In genomic region chr1:15803380-15803779, GRCh38 we compare ENCODE assay signal across 8 cellular contexts. TPM values are rescaled to one million over a fixed set of nuclear protein-coding genes. Genes with fewer than 3 reads are reported as not detected.
DNase-seq lines count a peak whose midpoint lies in the region; ATAC-seq, FAIRE-seq and TF ChIP-seq lines count a peak whose summit lies in the region.

No MANE protein-coding gene starts in this region.

- peaks cover 50% of the 10 kb centered on the region for H3K4me1 Mint-ChIP-seq in nephron progenitor cell

- intact Hi-C loops in K562 (cut with micrococcal nuclease), result loop anchor here (2.0 kb wide), 1 partner anchor 149 kb away; no protein-coding TSS in a partner anchor

- H3K4me2 ChIP-seq in K562 (ENCODE audit: insufficient read depth, low read length), result no peak overlapping the region

- POLR2A ChIA-PET in K562 (lab: Yijun Ruan, JAX), result interaction anchor here (0.7 to 1.4 kb wide), 4 partner anchors 10 to 83 kb away, joined by 3 to 4 read pairs (median 3); no protein-coding TSS in a partner anchor

- no peak for TF ChIP-seq POLR2A in K562 (conservative IDR thresholded peaks at IDR 0.05)

- ATAC-seq in K562 (peak; percentile 70), GM18907 (IDR thresholded peaks at IDR 0.05; ENCODE audit: unreplicated experiment) (no peak), HG03159 (IDR thresholded peaks at IDR 0.05; ENCODE audit: unreplicated experiment) (no peak), HG03457 (IDR thresholded peaks at IDR 0.05; ENCODE audit: unreplicated experiment) (no peak)

- H3K9me3 Mint-ChIP-seq in nephron progenitor cell, result no peaks in the 10 kb centered on the region

- no peaks in the 10 kb centered on the region for H3K27me3 ChIP-seq in K562 (ENCODE audit: control insufficient read depth in 2 of 2, insufficient read depth in 2 of 2, low read length in 2 of 2)

- H3K4me3 Mint-ChIP-seq in nephron progenitor cell, result no peak overlapping the region

- TF ChIP-seq RAD21 in K562 (CRISPR knock-in tag; conservative IDR thresholded peaks at IDR 0.05 in 1 of 2, IDR thresholded peaks at IDR 0.05 in 1 of 2), result peak; percentile 12 to 66; a peak in 2 of 4 replicates

- no peaks in the 10 kb centered on the region for H3K9me3 ChIP-seq in K562 (replicated peaks; ENCODE audit: control insufficient read depth, insufficient read depth, low read depth, low read length)

- H3K36me3 Mint-ChIP-seq in nephron progenitor cell (ENCODE audit: low read depth), result peaks cover 4% of the 10 kb centered on the region

- WGBS in K562 (ENCODE audit: insufficient coverage, low coverage, missing lambda C conversion rate), result 21% methylated on average over 4 of the region's 4 CpGs

- peaks cover 7% of the 10 kb centered on the region for H3K27me3 Mint-ChIP-seq in nephron progenitor cell (ENCODE audit: low read depth, poor library complexity)

- no peaks in the 10 kb centered on the region for H3K9me1 ChIP-seq in K562 (ENCODE audit: control insufficient read depth, insufficient read depth, low read length)

- peak; percentile 61 for FAIRE-seq in K562 (lab: Jason Lieb, UNC)

- H3K79me2 ChIP-seq in K562 (ENCODE audit: control insufficient read depth, insufficient read depth, low read length), result no peaks in the 10 kb centered on the region

- no peaks in the 10 kb centered on the region for H3K36me3 ChIP-seq in K562 (ENCODE audit: control insufficient read depth, insufficient read depth, low read length)

- H2AFZ ChIP-seq in K562 (ENCODE audit: low read depth, low read length), result no peak overlapping the region

- no peak overlapping the region for H3K27ac ChIP-seq in K562 (ENCODE audit: extremely low read depth, low read depth, low read length)

- H3K4me3 ChIP-seq in K562, result no peak overlapping the region

- H3K27ac Mint-ChIP-seq in nephron progenitor cell, result no peak overlapping the region

- H3K9ac ChIP-seq in K562 (ENCODE audit: insufficient read depth in 1 of 2, low read depth in 2 of 2, low read length in 2 of 2), result no peak overlapping the region; a peak in 1 of 4 replicates

- CTCF ChIA-PET in K562 (lab: Yijun Ruan, JAX; ENCODE audit: low intra/inter-chr PET ratio), result interaction anchor here (0.9 to 1.2 kb wide), 3 partner anchors 149 to 192 kb away, joined by 3 to 6 read pairs (median 4); no protein-coding TSS in a partner anchor

- no peak for TF ChIP-seq EP300 in K562 (IDR thresholded peaks at IDR 0.05; ENCODE audit: low read length)

- in situ Hi-C loops in K562 (cut with MboI), result no loop called here

- no peaks in the 10 kb centered on the region for H4K20me1 ChIP-seq in K562 (replicated peaks; ENCODE audit: control insufficient read depth, insufficient read depth, low read length)

- BruUV-seq in K562 (replicated peaks; lab: Mats Ljungman, UMichigan), result no TSS peak

- TF ChIP-seq CTCF in K562 (IDR thresholded peaks at IDR 0.05 in 2 of 3, conservative IDR thresholded peaks at IDR 0.05 in 1 of 3; ENCODE audit: insufficient read depth in 2 of 3, low read depth in 1 of 3, low read length in 3 of 3), result peak; percentile 59 to 70 (median 67)
- peak; percentile 40 for TF ChIP-seq CTCF in nephron progenitor cell (IDR thresholded peaks at IDR 0.05)

- peaks cover 24 to 25% of the 10 kb centered on the region in 2 experiments for H3K4me1 ChIP-seq in K562 (replicated peaks in 1 of 2; ENCODE audit: control insufficient read depth in 2 of 2, insufficient read depth in 2 of 2, low read length in 2 of 2)

- DNase-seq in SKM-1 (lab: John Stamatoyannopoulos, UW; ENCODE audit: unreplicated experiment) (peak; percentile 10), SKM-1 treated with dmso at 0.1 percent for 144 hours (lab: John Stamatoyannopoulos, UW; ENCODE audit: unreplicated experiment) (no peak), NCI-H146 treated with DMSO at 0.1 percent for 48 hours (lab: John Stamatoyannopoulos, UW; ENCODE audit: unreplicated experiment) (peak; percentile 17), K562 (ENCODE audit: extremely low read depth in 1 of 4, low spot score in 3 of 4) (peak; percentile 32 to 63 (median 44)), nephron progenitor cell (peak; percentile 29)

TF ChIP-seq in K562, 482 proteins besides CTCF, POLR2A, EP300 and RAD21:
- TF ChIP-seq SMC3 (conservative IDR thresholded peaks at IDR 0.05; ENCODE audit: insufficient read depth, low read depth, low read length) (peak; percentile 50), TFAP4 (CRISPR knock-in tag; IDR thresholded peaks at IDR 0.05; ENCODE audit: borderline replicate concordance) (peak; percentile 61), RAD51 (IDR thresholded peaks at IDR 0.05; ENCODE audit: borderline replicate concordance, low read depth) (no peak)

RNA-seq across cellular contexts. Expression of gene UQCRHL, which starts 4.1 kb away (rescaled TPM):
- total RNA-seq in K562 (2011; cell fraction: chromatin; rRNA removed; ENCODE audit: low replicate concordance), result 2.3 and 3.2 TPM in 2 replicates
- 2.8 TPM in 2 replicates for total RNA-seq in K562 (2011; cell fraction: nucleolus; rRNA removed)
- total RNA-seq in K562 (2011; cell fraction: nucleoplasm; rRNA removed), result 4.1 and 4.2 TPM in 2 replicates
- total RNA-seq in K562 (2014; rRNA removed) (40.7 and 76.9 TPM in 2 replicates), K562 (2014; rRNA removed; fragmentation: Illumina TruSeq; extraction: Trizol) (41.3 and 45.7 TPM in 2 replicates), K562 (2015; rRNA removed; fragmentation: Illumina TruSeq; extraction: Trizol) (19.4 and 21.8 TPM in 2 replicates), K562 (2021) (5.1 and 5.9 TPM in 2 replicates)
- polyA plus RNA-seq in K562 (2011; rRNA removed) (26.3 and 27.6 TPM in 2 replicates), K562 (2014; fragmentation: Illumina TruSeq; extraction: Trizol) (17.6 and 18.9 TPM in 2 replicates), K562 (2014; fragmentation: Nextera tagmentation; extraction: Ambion mirVana) (10 to 100 TPM; 20.4 to 25.8 TPM), K562 (2014; rRNA removed) (13.2 and 27.2 TPM in 2 replicates)
- polyA plus RNA-seq in K562 (2011; cell fraction: cytosol; rRNA removed), result 3.9 and 8.7 TPM in 2 replicates
- 2.2 and 6.0 TPM in 2 replicates for polyA plus RNA-seq in K562 (2011; cell fraction: nucleus; rRNA removed)
- 9.1 and 25.6 TPM in 2 replicates for polyA plus RNA-seq in K562 (2012)
- polyA minus RNA-seq in K562 (2011; rRNA and poly(A)+ RNA removed), result 6.5 and 7.8 TPM in 2 replicates
- 9.1 and 15.2 TPM in 2 replicates for polyA minus RNA-seq in K562 (2011; cell fraction: cytosol; rRNA and poly(A)+ RNA removed)
- polyA minus RNA-seq in K562 (2011; cell fraction: nucleus; rRNA and poly(A)+ RNA removed), result 0.67 and 3.4 TPM in 2 replicates

RNA-seq across cellular contexts. Expression of gene SPEN, which starts 44.1 kb away (rescaled TPM):
- total RNA-seq in K562 (2011; cell fraction: chromatin; rRNA removed; ENCODE audit: low replicate concordance), result 154 and 372 TPM in 2 replicates
- total RNA-seq in K562 (2011; cell fraction: nucleolus; rRNA removed), result 64.2 and 82.1 TPM in 2 replicates
- 125 and 165 TPM in 2 replicates for total RNA-seq in K562 (2011; cell fraction: nucleoplasm; rRNA removed)
- total RNA-seq in K562 (2014; rRNA removed) (27.2 and 27.8 TPM in 2 replicates), K562 (2014; rRNA removed; fragmentation: Illumina TruSeq; extraction: Trizol) (29.9 and 36.1 TPM in 2 replicates), K562 (2015; rRNA removed; fragmentation: Illumina TruSeq; extraction: Trizol) (24.5 and 29.1 TPM in 2 replicates), K562 (2021) (72.1 and 80.2 TPM in 2 replicates)
- polyA plus RNA-seq in K562 (2011; rRNA removed) (11.9 and 16.4 TPM in 2 replicates), K562 (2014; fragmentation: Illumina TruSeq; extraction: Trizol) (87.5 and 87.6 TPM in 2 replicates), K562 (2014; fragmentation: Nextera tagmentation; extraction: Ambion mirVana) (10 to 100 TPM in 1 of 2 experiments, 1 to 10 TPM in 1; 5.7 to 13.1 TPM), K562 (2014; rRNA removed) (31.9 and 34.6 TPM in 2 replicates)
- polyA plus RNA-seq in K562 (2011; cell fraction: cytosol; rRNA removed), result 9.5 and 13.0 TPM in 2 replicates
- polyA plus RNA-seq in K562 (2011; cell fraction: nucleus; rRNA removed), result 46.3 and 63.2 TPM in 2 replicates
- polyA plus RNA-seq in K562 (2012), result 54.0 and 72.6 TPM in 2 replicates
- 52.8 and 75.1 TPM in 2 replicates for polyA minus RNA-seq in K562 (2011; rRNA and poly(A)+ RNA removed)
- 38.6 and 44.5 TPM in 2 replicates for polyA minus RNA-seq in K562 (2011; cell fraction: cytosol; rRNA and poly(A)+ RNA removed)
- polyA minus RNA-seq in K562 (2011; cell fraction: nucleus; rRNA and poly(A)+ RNA removed), result 32.0 and 67.9 TPM in 2 replicates

RNA-seq across cellular contexts. Expression of gene FBLIM1, which starts 44.8 kb away (rescaled TPM):
- 0.16 TPM in 1 of 2 replicates, not detected in the other for total RNA-seq in K562 (2011; cell fraction: chromatin; rRNA removed; ENCODE audit: low replicate concordance)
- 0.50 TPM in 1 of 2 replicates, not detected in the other for total RNA-seq in K562 (2011; cell fraction: nucleolus; rRNA removed)
- 0.31 TPM in 1 of 2 replicates, not detected in the other for total RNA-seq in K562 (2011; cell fraction: nucleoplasm; rRNA removed)
- total RNA-seq in K562 (2014; rRNA removed) (0.04 TPM in 1 of 2 replicates, not detected in the other), K562 (2014; rRNA removed; fragmentation: Illumina TruSeq; extraction: Trizol) (not detected in 2 replicates), K562 (2015; rRNA removed; fragmentation: Illumina TruSeq; extraction: Trizol) (not detected in 2 replicates), K562 (2021) (0.18 and 0.24 TPM in 2 replicates)
- polyA plus RNA-seq in K562 (2011; rRNA removed) (0.14 and 0.43 TPM in 2 replicates), K562 (2014; fragmentation: Illumina TruSeq; extraction: Trizol) (not detected in 2 replicates), K562 (2014; fragmentation: Nextera tagmentation; extraction: Ambion mirVana) (not detected), K562 (2014; rRNA removed) (not detected in 2 replicates)
- 0.09 and 0.63 TPM in 2 replicates for polyA plus RNA-seq in K562 (2011; cell fraction: cytosol; rRNA removed)
- polyA plus RNA-seq in K562 (2011; cell fraction: nucleus; rRNA removed), result 0.10 and 0.20 TPM in 2 replicates
- polyA plus RNA-seq in K562 (2012), result 0.04 and 0.48 TPM in 2 replicates
- polyA minus RNA-seq in K562 (2011; rRNA and poly(A)+ RNA removed), result 0.11 and 0.27 TPM in 2 replicates
- not detected in 2 replicates for polyA minus RNA-seq in K562 (2011; cell fraction: cytosol; rRNA and poly(A)+ RNA removed)
- 0.56 TPM in 1 of 2 replicates, not detected in the other for polyA minus RNA-seq in K562 (2011; cell fraction: nucleus; rRNA and poly(A)+ RNA removed)
